ENCODE assay signal across 1 cellular context in genomic region chr5:181052928-181053759, GRCh38.
TF ChIP-seq lines count a peak whose summit lies in the region.

No MANE protein-coding gene starts in this region.

TF ChIP-seq in K562, 482 proteins besides CTCF, POLR2A, EP300 and RAD21 (continued from another document and continues in another):
- TF ChIP-seq, protein P1, sequence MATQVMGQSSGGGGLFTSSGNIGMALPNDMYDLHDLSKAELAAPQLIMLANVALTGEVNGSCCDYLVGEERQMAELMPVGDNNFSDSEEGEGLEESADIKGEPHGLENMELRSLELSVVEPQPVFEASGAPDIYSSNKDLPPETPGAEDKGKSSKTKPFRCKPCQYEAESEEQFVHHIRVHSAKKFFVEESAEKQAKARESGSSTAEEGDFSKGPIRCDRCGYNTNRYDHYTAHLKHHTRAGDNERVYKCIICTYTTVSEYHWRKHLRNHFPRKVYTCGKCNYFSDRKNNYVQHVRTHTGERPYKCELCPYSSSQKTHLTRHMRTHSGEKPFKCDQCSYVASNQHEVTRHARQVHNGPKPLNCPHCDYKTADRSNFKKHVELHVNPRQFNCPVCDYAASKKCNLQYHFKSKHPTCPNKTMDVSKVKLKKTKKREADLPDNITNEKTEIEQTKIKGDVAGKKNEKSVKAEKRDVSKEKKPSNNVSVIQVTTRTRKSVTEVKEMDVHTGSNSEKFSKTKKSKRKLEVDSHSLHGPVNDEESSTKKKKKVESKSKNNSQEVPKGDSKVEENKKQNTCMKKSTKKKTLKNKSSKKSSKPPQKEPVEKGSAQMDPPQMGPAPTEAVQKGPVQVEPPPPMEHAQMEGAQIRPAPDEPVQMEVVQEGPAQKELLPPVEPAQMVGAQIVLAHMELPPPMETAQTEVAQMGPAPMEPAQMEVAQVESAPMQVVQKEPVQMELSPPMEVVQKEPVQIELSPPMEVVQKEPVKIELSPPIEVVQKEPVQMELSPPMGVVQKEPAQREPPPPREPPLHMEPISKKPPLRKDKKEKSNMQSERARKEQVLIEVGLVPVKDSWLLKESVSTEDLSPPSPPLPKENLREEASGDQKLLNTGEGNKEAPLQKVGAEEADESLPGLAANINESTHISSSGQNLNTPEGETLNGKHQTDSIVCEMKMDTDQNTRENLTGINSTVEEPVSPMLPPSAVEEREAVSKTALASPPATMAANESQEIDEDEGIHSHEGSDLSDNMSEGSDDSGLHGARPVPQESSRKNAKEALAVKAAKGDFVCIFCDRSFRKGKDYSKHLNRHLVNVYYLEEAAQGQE (CRISPR knock-in tag; IDR thresholded peaks at IDR 0.05; ENCODE audit: low read depth): no peak
- TF ChIP-seq, protein P2, sequence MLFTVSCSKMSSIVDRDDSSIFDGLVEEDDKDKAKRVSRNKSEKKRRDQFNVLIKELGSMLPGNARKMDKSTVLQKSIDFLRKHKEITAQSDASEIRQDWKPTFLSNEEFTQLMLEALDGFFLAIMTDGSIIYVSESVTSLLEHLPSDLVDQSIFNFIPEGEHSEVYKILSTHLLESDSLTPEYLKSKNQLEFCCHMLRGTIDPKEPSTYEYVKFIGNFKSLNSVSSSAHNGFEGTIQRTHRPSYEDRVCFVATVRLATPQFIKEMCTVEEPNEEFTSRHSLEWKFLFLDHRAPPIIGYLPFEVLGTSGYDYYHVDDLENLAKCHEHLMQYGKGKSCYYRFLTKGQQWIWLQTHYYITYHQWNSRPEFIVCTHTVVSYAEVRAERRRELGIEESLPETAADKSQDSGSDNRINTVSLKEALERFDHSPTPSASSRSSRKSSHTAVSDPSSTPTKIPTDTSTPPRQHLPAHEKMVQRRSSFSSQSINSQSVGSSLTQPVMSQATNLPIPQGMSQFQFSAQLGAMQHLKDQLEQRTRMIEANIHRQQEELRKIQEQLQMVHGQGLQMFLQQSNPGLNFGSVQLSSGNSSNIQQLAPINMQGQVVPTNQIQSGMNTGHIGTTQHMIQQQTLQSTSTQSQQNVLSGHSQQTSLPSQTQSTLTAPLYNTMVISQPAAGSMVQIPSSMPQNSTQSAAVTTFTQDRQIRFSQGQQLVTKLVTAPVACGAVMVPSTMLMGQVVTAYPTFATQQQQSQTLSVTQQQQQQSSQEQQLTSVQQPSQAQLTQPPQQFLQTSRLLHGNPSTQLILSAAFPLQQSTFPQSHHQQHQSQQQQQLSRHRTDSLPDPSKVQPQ (CRISPR knock-in tag; IDR thresholded peaks at IDR 0.05; ENCODE audit: borderline replicate concordance): no peak
- TF ChIP-seq ETS1 (conservative IDR thresholded peaks at IDR 0.05; ENCODE audit: control insufficient read depth, low read depth, low read length): no peak; the same call in 1 of the 2 replicates
- no peak for TF ChIP-seq U2AF2 (optimal IDR thresholded peaks at IDR 0.05; ENCODE audit: low read depth, low read length)
- TF ChIP-seq USF2 (CRISPR knock-in tag; IDR thresholded peaks at IDR 0.05): no peak
- no peak for TF ChIP-seq BHLHE40 (IDR thresholded peaks at IDR 0.05; ENCODE audit: low read length)
- TF ChIP-seq FOXO4 (CRISPR knock-in tag; IDR thresholded peaks at IDR 0.05): no peak
- peak; percentile 77 for TF ChIP-seq RBFOX2 (IDR thresholded peaks at IDR 0.05; ENCODE audit: low read depth, low read length)
- no peak for TF ChIP-seq SRF (CRISPR knock-in tag; IDR thresholded peaks at IDR 0.05)
- no peak for TF ChIP-seq RFX7 (CRISPR knock-in tag; IDR thresholded peaks at IDR 0.05)
- no peak for TF ChIP-seq SRSF9 (IDR thresholded peaks at IDR 0.05; ENCODE audit: borderline replicate concordance, low read depth, low read length)
- TF ChIP-seq HSF4 (CRISPR knock-in tag; IDR thresholded peaks at IDR 0.05; ENCODE audit: borderline replicate concordance): no peak
- TF ChIP-seq RBM17 (IDR thresholded peaks at IDR 0.05; ENCODE audit: borderline replicate concordance, low read depth, low read length): no peak
- TF ChIP-seq WHSC1 (IDR thresholded peaks at IDR 0.05; ENCODE audit: low read length): no peak
- TF ChIP-seq, protein P3, sequence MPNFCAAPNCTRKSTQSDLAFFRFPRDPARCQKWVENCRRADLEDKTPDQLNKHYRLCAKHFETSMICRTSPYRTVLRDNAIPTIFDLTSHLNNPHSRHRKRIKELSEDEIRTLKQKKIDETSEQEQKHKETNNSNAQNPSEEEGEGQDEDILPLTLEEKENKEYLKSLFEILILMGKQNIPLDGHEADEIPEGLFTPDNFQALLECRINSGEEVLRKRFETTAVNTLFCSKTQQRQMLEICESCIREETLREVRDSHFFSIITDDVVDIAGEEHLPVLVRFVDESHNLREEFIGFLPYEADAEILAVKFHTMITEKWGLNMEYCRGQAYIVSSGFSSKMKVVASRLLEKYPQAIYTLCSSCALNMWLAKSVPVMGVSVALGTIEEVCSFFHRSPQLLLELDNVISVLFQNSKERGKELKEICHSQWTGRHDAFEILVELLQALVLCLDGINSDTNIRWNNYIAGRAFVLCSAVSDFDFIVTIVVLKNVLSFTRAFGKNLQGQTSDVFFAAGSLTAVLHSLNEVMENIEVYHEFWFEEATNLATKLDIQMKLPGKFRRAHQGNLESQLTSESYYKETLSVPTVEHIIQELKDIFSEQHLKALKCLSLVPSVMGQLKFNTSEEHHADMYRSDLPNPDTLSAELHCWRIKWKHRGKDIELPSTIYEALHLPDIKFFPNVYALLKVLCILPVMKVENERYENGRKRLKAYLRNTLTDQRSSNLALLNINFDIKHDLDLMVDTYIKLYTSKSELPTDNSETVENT (CRISPR knock-in tag; IDR thresholded peaks at IDR 0.05): 0 out of 2 replicates have a peak, but pooled peaks have one; percentile 39
- TF ChIP-seq ZFP36 (IDR thresholded peaks at IDR 0.05; ENCODE audit: low read depth, low read length, partially characterized antibody): no peak
- peak; percentile 81 for TF ChIP-seq POLR2G (IDR thresholded peaks at IDR 0.05; ENCODE audit: low read depth, low read length)
- TF ChIP-seq, protein P4, sequence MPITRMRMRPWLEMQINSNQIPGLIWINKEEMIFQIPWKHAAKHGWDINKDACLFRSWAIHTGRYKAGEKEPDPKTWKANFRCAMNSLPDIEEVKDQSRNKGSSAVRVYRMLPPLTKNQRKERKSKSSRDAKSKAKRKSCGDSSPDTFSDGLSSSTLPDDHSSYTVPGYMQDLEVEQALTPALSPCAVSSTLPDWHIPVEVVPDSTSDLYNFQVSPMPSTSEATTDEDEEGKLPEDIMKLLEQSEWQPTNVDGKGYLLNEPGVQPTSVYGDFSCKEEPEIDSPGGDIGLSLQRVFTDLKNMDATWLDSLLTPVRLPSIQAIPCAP (CRISPR knock-in tag; IDR thresholded peaks at IDR 0.05; ENCODE audit: borderline replicate concordance): no peak
- TF ChIP-seq POLR2H (tag; IDR thresholded peaks at IDR 0.05; ENCODE audit: low read depth): peak; percentile 49; the same call in 1 of the 2 replicates
- no peak for TF ChIP-seq HEY1 (CRISPR knock-in tag; IDR thresholded peaks at IDR 0.05; ENCODE audit: borderline replicate concordance)
- no peak for TF ChIP-seq RCOR1 (IDR thresholded peaks at IDR 0.05; ENCODE audit: borderline replicate concordance in 1 of 2, low read depth in 2 of 2, low read length in 2 of 2)
- no peak for TF ChIP-seq RBM25 (IDR thresholded peaks at IDR 0.05; ENCODE audit: low read depth, low read length, severe bottlenecking)
- no peak for TF ChIP-seq GTF2A2 (tag; IDR thresholded peaks at IDR 0.05)
- TF ChIP-seq NCOA6 (IDR thresholded peaks at IDR 0.05): no peak
- TF ChIP-seq BDP1 (IDR thresholded peaks at IDR 0.05; ENCODE audit: insufficient read depth, insufficient read length): no peak
- TF ChIP-seq, protein P5, sequence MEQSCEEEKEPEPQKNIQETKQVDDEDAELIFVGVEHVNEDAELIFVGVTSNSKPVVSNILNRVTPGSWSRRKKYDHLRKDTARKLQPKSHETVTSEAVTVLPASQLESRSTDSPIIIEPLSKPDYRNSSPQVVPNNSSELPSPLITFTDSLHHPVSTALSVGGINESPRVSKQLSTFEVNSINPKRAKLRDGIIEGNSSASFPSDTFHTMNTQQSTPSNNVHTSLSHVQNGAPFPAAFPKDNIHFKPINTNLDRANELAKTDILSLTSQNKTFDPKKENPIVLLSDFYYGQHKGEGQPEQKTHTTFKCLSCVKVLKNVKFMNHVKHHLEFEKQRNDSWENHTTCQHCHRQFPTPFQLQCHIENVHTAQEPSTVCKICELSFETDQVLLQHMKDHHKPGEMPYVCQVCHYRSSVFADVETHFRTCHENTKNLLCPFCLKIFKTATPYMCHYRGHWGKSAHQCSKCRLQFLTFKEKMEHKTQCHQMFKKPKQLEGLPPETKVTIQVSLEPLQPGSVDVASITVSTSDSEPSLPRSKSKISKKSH (CRISPR knock-in tag; IDR thresholded peaks at IDR 0.05): no peak
- peak; percentile 16 for TF ChIP-seq PHF20 (IDR thresholded peaks at IDR 0.05; ENCODE audit: partially characterized antibody)
- TF ChIP-seq EP400 (IDR thresholded peaks at IDR 0.05): peak; percentile 42; the same call in 1 of the 2 replicates
- no peak for TF ChIP-seq HDAC8 (tag; IDR thresholded peaks at IDR 0.05)
- TF ChIP-seq BRCA1 (IDR thresholded peaks at IDR 0.05): no peak
- TF ChIP-seq BRCA1 (CRISPR knock-in tag; IDR thresholded peaks at IDR 0.05): no peak
- TF ChIP-seq TAF9B (IDR thresholded peaks at IDR 0.05; ENCODE audit: partially characterized antibody): no peak
- TF ChIP-seq PHF8 (IDR thresholded peaks at IDR 0.05; ENCODE audit: borderline replicate concordance, low read length): peak; percentile 58; the same call in 1 of the 2 replicates
- TF ChIP-seq PCBP1 (IDR thresholded peaks at IDR 0.05; ENCODE audit: low read depth, low read length, poor library complexity, severe bottlenecking): no peak
- no peak for TF ChIP-seq POLR2AphosphoS5 (IDR thresholded peaks at IDR 0.05; ENCODE audit: control insufficient read depth, insufficient read depth, low read depth, low read length)
- no peak for TF ChIP-seq SMARCE1 (IDR thresholded peaks at IDR 0.05)
- no peak for TF ChIP-seq PKNOX1 (IDR thresholded peaks at IDR 0.05)
- no peak for TF ChIP-seq ZNF347 (CRISPR knock-in tag; IDR thresholded peaks at IDR 0.05; ENCODE audit: low read depth)
- TF ChIP-seq PRMT5 (CRISPR knock-in tag; IDR thresholded peaks at IDR 0.05): no peak
- 0 out of 2 replicates have a peak, but pooled peaks have one; percentile 52 for TF ChIP-seq SUPT5H (IDR thresholded peaks at IDR 0.05)
- TF ChIP-seq PCBP2 (IDR thresholded peaks at IDR 0.05; ENCODE audit: low read depth, low read length, poor library complexity, severe bottlenecking): no peak
- TF ChIP-seq ZNF133 (CRISPR knock-in tag; IDR thresholded peaks at IDR 0.05): no peak
- no peak for TF ChIP-seq KAT2B (IDR thresholded peaks at IDR 0.05; ENCODE audit: low read depth, low read length)
- peak; percentile 35; the same call in 1 of the 2 replicates for TF ChIP-seq MAX (CRISPR knock-in tag; IDR thresholded peaks at IDR 0.05)
- TF ChIP-seq ZNF436 (CRISPR knock-in tag; IDR thresholded peaks at IDR 0.05): no peak
- TF ChIP-seq FOXJ3 (CRISPR knock-in tag; IDR thresholded peaks at IDR 0.05): no peak
- TF ChIP-seq GATA2 (CRISPR knock-in tag; IDR thresholded peaks at IDR 0.05): no peak
- TF ChIP-seq SAFB2 (IDR thresholded peaks at IDR 0.05; ENCODE audit: borderline replicate concordance, low read depth, low read length, severe bottlenecking): no peak
- TF ChIP-seq, protein P6, sequence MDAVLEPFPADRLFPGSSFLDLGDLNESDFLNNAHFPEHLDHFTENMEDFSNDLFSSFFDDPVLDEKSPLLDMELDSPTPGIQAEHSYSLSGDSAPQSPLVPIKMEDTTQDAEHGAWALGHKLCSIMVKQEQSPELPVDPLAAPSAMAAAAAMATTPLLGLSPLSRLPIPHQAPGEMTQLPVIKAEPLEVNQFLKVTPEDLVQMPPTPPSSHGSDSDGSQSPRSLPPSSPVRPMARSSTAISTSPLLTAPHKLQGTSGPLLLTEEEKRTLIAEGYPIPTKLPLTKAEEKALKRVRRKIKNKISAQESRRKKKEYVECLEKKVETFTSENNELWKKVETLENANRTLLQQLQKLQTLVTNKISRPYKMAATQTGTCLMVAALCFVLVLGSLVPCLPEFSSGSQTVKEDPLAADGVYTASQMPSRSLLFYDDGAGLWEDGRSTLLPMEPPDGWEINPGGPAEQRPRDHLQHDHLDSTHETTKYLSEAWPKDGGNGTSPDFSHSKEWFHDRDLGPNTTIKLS (IDR thresholded peaks at IDR 0.05; ENCODE audit: borderline replicate concordance, low read depth): no peak
- no peak for TF ChIP-seq NUFIP1 (IDR thresholded peaks at IDR 0.05; ENCODE audit: partially characterized antibody)
- no peak; the same call in 1 of the 2 replicates for TF ChIP-seq NFIC (IDR thresholded peaks at IDR 0.05)
